ENCODE assay signal across 1 cellular context in genomic region chr4:159197885-159198269, GRCh38.
TF ChIP-seq lines count a peak whose summit lies in the region.

No MANE protein-coding gene starts in this region.

TF ChIP-seq in WTC11, 78 proteins besides CTCF, POLR2A, EP300 and RAD21 (continued from another document):
- TF ChIP-seq E2F5 (CRISPR knock-in tag; IDR thresholded peaks at IDR 0.05) (no peak), FOXP1 (CRISPR knock-in tag; IDR thresholded peaks at IDR 0.05; ENCODE audit: borderline replicate concordance) (no peak), TEAD4 (CRISPR knock-in tag; IDR thresholded peaks at IDR 0.05) (no peak), MYBL2 (CRISPR knock-in tag; IDR thresholded peaks at IDR 0.05) (no peak), GTF2I (CRISPR knock-in tag; conservative IDR thresholded peaks at IDR 0.05) (no peak), ESRRA (CRISPR knock-in tag; IDR thresholded peaks at IDR 0.05; ENCODE audit: borderline replicate concordance) (no peak), RELA (CRISPR knock-in tag; IDR thresholded peaks at IDR 0.05; ENCODE audit: borderline replicate concordance) (no peak), GRHL2 (CRISPR knock-in tag; IDR thresholded peaks at IDR 0.05; ENCODE audit: insufficient replicate concordance, severe bottlenecking) (no peak), ERG (CRISPR knock-in tag; IDR thresholded peaks at IDR 0.05) (no peak), ZSCAN18 (CRISPR knock-in tag; IDR thresholded peaks at IDR 0.05) (no peak), ZNF425 (CRISPR knock-in tag; conservative IDR thresholded peaks at IDR 0.05) (no peak)
